ENCODE assay signal across 19 cellular contexts in the genomic region with DNA sequence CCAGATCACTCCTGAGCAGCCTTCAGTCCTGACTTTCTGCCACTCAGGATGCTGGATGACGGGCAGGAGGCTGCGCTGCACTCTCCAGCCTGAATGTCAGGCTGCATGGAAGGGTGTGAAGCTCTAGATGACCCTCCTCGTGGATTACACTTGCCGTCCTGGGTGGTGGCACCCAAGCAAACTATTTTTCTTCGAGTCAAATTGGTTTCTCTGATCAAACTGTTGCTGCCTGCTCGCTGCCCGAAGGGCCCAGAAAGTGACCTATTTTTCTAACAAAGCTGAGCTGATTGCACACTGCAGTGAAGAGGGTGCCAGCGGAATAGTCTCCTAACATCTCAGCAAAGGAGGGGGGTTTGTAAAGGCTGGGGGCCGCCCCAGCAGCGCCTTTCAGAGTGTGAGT.
"Had no signal": no experiment of that assay in that cellular context is flagged by ENCODE, and none has a peak within 500 bp of the region (broad histone marks: within the 10 kb centered on the region; RNA-seq: fewer than 3 reads in every experiment).

No MANE protein-coding gene starts in this region.

- H3K36me3 Mint-ChIP-seq: stimulated activated memory B cell treated with anti-CD40 and anti-IgM and Interleukin-4, amounts not matched to agents 10 μg/mL and 1 μg/mL and 100 μg/mL, for 72 hours had no signal

- H3K4me3 Mint-ChIP-seq: dendritic cell treated with granulocyte-macrophage colony-stimulating factor and Interleukin-4, amounts not matched to agents 40 ng/mL and 50 ng/mL, for 4 days; immature natural killer cell; naive B cell; nephron; stimulated activated memory B cell treated with anti-CD40 and anti-IgM and Interleukin-4, amounts not matched to agents 10 μg/mL and 1 μg/mL and 100 μg/mL, for 72 hours; stimulated activated naive CD8-positive, alpha-beta T cell treated with anti-CD3 and anti-CD28 coated beads, Interleukin-15, Interleukin-2, amounts not matched to agents 100 ng/mL and 50 ng/mL, for 24 hours had no signal

- ATAC-seq: foreskin keratinocyte; left colon; left ventricle myocardium superior; right cardiac atrium; stimulated activated memory B cell treated with anti-CD40 and anti-IgM and Interleukin-4, amounts not matched to agents 10 μg/mL and 1 μg/mL and 100 μg/mL, for 72 hours had no signal

- H3K27me3 ChIP-seq: foreskin keratinocyte, testis, transverse colon had no signal

- H3K27me3 Mint-ChIP-seq: dendritic cell treated with granulocyte-macrophage colony-stimulating factor and Interleukin-4, amounts not matched to agents 40 ng/mL and 50 ng/mL, for 4 days; stimulated activated naive CD8-positive, alpha-beta T cell treated with anti-CD3 and anti-CD28 coated beads, Interleukin-15, Interleukin-2, amounts not matched to agents 100 ng/mL and 50 ng/mL, for 24 hours had no signal

- H3K27ac Mint-ChIP-seq: dendritic cell treated with granulocyte-macrophage colony-stimulating factor and Interleukin-4, amounts not matched to agents 40 ng/mL and 50 ng/mL, for 4 days; immature natural killer cell; naive B cell; nephron; stimulated activated memory B cell treated with anti-CD40 and anti-IgM and Interleukin-4, amounts not matched to agents 10 μg/mL and 1 μg/mL and 100 μg/mL, for 72 hours; stimulated activated naive CD8-positive, alpha-beta T cell treated with anti-CD3 and anti-CD28 coated beads, Interleukin-15, Interleukin-2, amounts not matched to agents 100 ng/mL and 50 ng/mL, for 24 hours had no signal

- H3K9me3 ChIP-seq: testis, transverse colon had no signal

- H3K4me1 ChIP-seq: foreskin keratinocyte, testis, transverse colon had no signal

- DNase-seq: erythroblast; foreskin keratinocyte; immature natural killer cell; kidney; left ventricle myocardium superior; mesenchymal stem cell; naive B cell; right cardiac atrium; stimulated activated CD4-positive, alpha-beta T cell treated with anti-CD3 and anti-CD28 coated beads, Interleukin-4, amount 100 ng/mL, for 1 hour; stimulated activated CD8-positive, alpha-beta memory T cell treated with anti-CD3 and anti-CD28 coated beads, Interleukin-4, amount 100 ng/mL, for 48 hours; transverse colon had no signal

- H3K27ac ChIP-seq: foreskin keratinocyte, transverse colon had no signal

- H3K36me3 ChIP-seq: transverse colon had no signal

- H3K4me2 ChIP-seq: smooth muscle cell had no signal

- H3K4me3 ChIP-seq: lung, smooth muscle cell, testis, transverse colon had no signal

- H3K4me1 Mint-ChIP-seq: immature natural killer cell; naive B cell; stimulated activated memory B cell treated with anti-CD40 and anti-IgM and Interleukin-4, amounts not matched to agents 10 μg/mL and 1 μg/mL and 100 μg/mL, for 72 hours had no signal
